Comparison of ENCODE assay signal across 11 cellular contexts in the genomic region with DNA sequence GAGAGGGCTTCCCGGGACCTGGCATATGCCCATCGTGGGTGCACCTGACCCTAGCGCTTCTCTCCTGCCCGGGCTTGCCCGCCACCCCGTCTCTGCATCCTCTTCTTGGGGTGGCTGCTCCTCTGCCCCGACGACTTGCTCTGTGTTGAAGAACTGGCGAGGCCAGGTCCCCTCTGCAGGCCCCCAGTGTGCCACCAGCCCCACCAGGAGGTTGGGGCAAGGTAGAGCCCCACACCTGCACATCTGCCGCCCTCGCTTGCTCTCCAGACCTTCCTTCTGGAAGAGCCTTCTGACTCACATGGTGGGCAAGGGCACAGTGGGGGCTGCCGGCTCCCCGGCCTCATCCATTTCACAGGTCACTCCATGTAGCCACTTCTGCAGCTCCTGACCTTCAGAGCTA.
"Had no signal": no experiment of that assay in that cellular context is flagged by ENCODE, and none has a peak within 500 bp of the region (broad histone marks: within the 10 kb centered on the region; RNA-seq: fewer than 3 reads in every experiment).

No MANE protein-coding gene starts in this region.

- H3K4me1 ChIP-seq: HAP-1 had no signal

- ATAC-seq: GM23338, HCT116 had no signal

- H3K4me2 ChIP-seq: GM23338 had no signal

- H3K4me3 Mint-ChIP-seq: GM23338, H9, HFFc6 had no signal

- H3K9me3 Mint-ChIP-seq: GM23338, H9, HFFc6 had no signal

- H3K27ac Mint-ChIP-seq: GM23338, HFFc6 had no signal

- DNase-seq: GM23248, GOT3, H7, H9, HCEC 1CT, HFFc6 had no signal

- H3K4me1 Mint-ChIP-seq: H9 had no signal

- FAIRE-seq: H1, H54 had no signal

- H3K36me3 ChIP-seq: HAP-1 had no signal

- H3K9ac ChIP-seq: GM23248 had no signal

- H3K9me3 ChIP-seq: HAP-1 had no signal

- H3K4me3 ChIP-seq: GM23248, GM23338, HAP-1 had no signal

- H3K27ac ChIP-seq: GM23248 had no signal

- H2AFZ ChIP-seq: GM23248, GM23338 had no signal
